ENCODE assay signal across 8 cellular contexts in the genomic region with DNA sequence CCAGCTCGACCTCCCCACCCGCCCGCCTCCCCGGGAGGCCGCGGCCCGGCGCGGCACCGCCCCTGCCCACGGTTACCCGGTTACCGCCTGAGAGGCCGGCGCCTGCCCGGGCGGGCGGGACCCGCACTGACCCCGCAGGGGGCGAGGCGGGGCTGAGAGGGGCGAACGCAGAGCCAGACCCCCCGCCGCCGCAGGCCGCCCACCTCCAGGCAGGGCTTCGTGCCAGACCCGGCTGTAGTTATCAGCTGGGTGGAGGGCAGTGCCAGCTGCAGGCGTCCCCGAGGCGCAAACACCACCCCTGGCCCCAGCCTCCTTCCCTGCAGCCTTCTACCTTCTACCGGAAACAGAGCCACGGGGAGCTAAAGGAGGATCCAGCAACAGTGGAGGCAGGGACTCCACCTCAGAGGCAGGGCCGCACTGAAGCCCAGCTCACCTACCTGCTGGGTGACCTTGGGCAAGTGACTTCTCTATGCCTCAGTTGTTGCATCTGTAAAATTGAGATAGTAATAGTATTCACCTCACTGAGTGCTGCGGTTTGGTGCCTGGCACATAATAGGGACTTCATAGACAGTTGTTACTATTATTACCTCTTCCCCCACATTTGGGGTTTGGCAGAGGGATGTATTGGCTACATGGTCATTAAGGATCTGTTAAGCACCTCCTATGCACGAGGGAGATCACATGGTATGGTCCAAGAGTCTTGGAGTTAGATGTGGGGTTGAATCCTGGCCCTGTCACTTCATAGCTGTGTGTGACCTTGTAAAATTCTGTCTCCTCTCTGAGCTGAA.
DNase-seq lines count a peak whose midpoint lies in the region; ATAC-seq and TF ChIP-seq lines count a peak whose summit lies in the region.

No MANE protein-coding gene starts in this region.

- H3K27ac ChIP-seq in CD4-positive, alpha-beta memory T cell (ENCODE audit: low read depth, low read length) = no peak overlapping the region
- H3K27ac ChIP-seq in KMS-11 (no peak overlapping the region), left ventricle myocardium inferior (replicated peaks) (peak overlapping the region; percentile 95)

- ATAC-seq in GM21423 (IDR thresholded peaks at IDR 0.05; ENCODE audit: unreplicated experiment) = peak; percentile 34

- no peaks in the 10 kb centered on the region for H4K20me1 ChIP-seq in KMS-11 (ENCODE audit: insufficient read depth)

- peak overlapping the region; percentile 77; the same call in 1 of the 2 replicates for H3K4me2 ChIP-seq in KMS-11

- DNase-seq in CD4-positive, alpha-beta memory T cell = peak in 1 of 5 donors; percentile 5
- no peak for DNase-seq in activated CD4-positive, alpha-beta memory T cell treated with anti-CD3 and anti-CD28 coated beads, Interleukin-2, amount 10 ng/mL, durations not matched to agents 7 days and 5 days
- no peak for DNase-seq in left ventricle myocardium inferior
- no peak for DNase-seq in skeletal muscle cell (ENCODE audit: low read depth)
- no peak for DNase-seq in NAMALWA (ENCODE audit: low spot score)
- DNase-seq in RKO (ENCODE audit: low spot score) = no peak

- H3K4me3 ChIP-seq in CD4-positive, alpha-beta memory T cell (ENCODE audit: low read length in 2 of 2) = peak overlapping the region in 1 of 2 donors; percentile 38
- H3K4me3 ChIP-seq in KMS-11 (IDR thresholded peaks at IDR 0.05; ENCODE audit: insufficient read depth, low read depth, low read length) (no peak overlapping the region), left ventricle myocardium inferior (peak overlapping the region; percentile 81), skeletal muscle cell (ENCODE audit: low read depth, low read length) (peak overlapping the region; percentile 52)

- H3K27ac Mint-ChIP-seq in CD4-positive, alpha-beta memory T cell = peak overlapping the region in 1 of 7 donors; percentile 20
- no peak overlapping the region for H3K27ac Mint-ChIP-seq in activated CD4-positive, alpha-beta memory T cell treated with anti-CD3 and anti-CD28 coated beads, Interleukin-2, amount 10 ng/mL, durations not matched to agents 7 days and 5 days

- no peaks in the 10 kb centered on the region for H3K36me3 Mint-ChIP-seq in CD4-positive, alpha-beta memory T cell
- no peaks in the 10 kb centered on the region for H3K36me3 Mint-ChIP-seq in activated CD4-positive, alpha-beta memory T cell treated with anti-CD3 and anti-CD28 coated beads, Interleukin-2, amount 10 ng/mL, durations not matched to agents 7 days and 5 days (ENCODE audit: low read depth)

- TF ChIP-seq CTCF in KMS-11 (conservative IDR thresholded peaks at IDR 0.05; ENCODE audit: low read depth, low read length) = no peak
- no peak for TF ChIP-seq CTCF in left ventricle myocardium inferior (IDR thresholded peaks at IDR 0.05; ENCODE audit: borderline replicate concordance)

- peak overlapping the region; percentile 43; the same call in 1 of the 2 replicates for H3K9ac ChIP-seq in KMS-11

- intact Hi-C loops in CD4-positive, alpha-beta memory T cell (cut with micrococcal nuclease) = no loop called here
- intact Hi-C loops in left ventricle myocardium inferior (cut with micrococcal nuclease) = no loop called here

- H3K4me3 Mint-ChIP-seq in CD4-positive, alpha-beta memory T cell = peak overlapping the region; percentile 69 to 84 (median 76)
- peak overlapping the region; percentile 64 for H3K4me3 Mint-ChIP-seq in activated CD4-positive, alpha-beta memory T cell treated with anti-CD3 and anti-CD28 coated beads, Interleukin-2, amount 10 ng/mL, durations not matched to agents 7 days and 5 days

- peaks cover 0 to 1% of the 10 kb centered on the region in 2 donors for H3K27me3 Mint-ChIP-seq in CD4-positive, alpha-beta memory T cell
- H3K27me3 Mint-ChIP-seq in activated CD4-positive, alpha-beta memory T cell treated with anti-CD3 and anti-CD28 coated beads, Interleukin-2, amount 10 ng/mL, durations not matched to agents 7 days and 5 days = peaks cover 44% of the 10 kb centered on the region

- no peaks in the 10 kb centered on the region for H3K9me3 Mint-ChIP-seq in CD4-positive, alpha-beta memory T cell
- H3K9me3 Mint-ChIP-seq in activated CD4-positive, alpha-beta memory T cell treated with anti-CD3 and anti-CD28 coated beads, Interleukin-2, amount 10 ng/mL, durations not matched to agents 7 days and 5 days = no peaks in the 10 kb centered on the region

- no peaks in the 10 kb centered on the region for H3K27me3 ChIP-seq in CD4-positive, alpha-beta memory T cell (ENCODE audit: insufficient read depth, low read length)
- H3K27me3 ChIP-seq in KMS-11 (ENCODE audit: insufficient read depth, low read depth) (no peaks in the 10 kb centered on the region), left ventricle myocardium inferior (ENCODE audit: low read depth) (no peaks in the 10 kb centered on the region)

- peaks cover 10% of the 10 kb centered on the region for H3K4me1 ChIP-seq in CD4-positive, alpha-beta memory T cell (ENCODE audit: insufficient read depth, low read length)
- H3K4me1 ChIP-seq in KMS-11 (ENCODE audit: low read depth, poor library complexity, severe bottlenecking) (peaks cover 7% of the 10 kb centered on the region), left ventricle myocardium inferior (peaks cover 46% of the 10 kb centered on the region)

- no peaks in the 10 kb centered on the region for H3K79me2 ChIP-seq in KMS-11 (ENCODE audit: insufficient read depth, low read depth)

- CTCF ChIA-PET in CD4-positive, alpha-beta memory T cell (lab: Charles Lee; ENCODE audit: partially characterized antibody) = interaction anchor here (0.6 kb wide), 1 partner anchor 295 kb away, joined by 4 read pairs; no protein-coding TSS in a partner anchor
- CTCF ChIA-PET in activated CD4-positive, alpha-beta memory T cell treated with anti-CD3 and anti-CD28 coated beads, Interleukin-2, amount 10 ng/mL, durations not matched to agents 7 days and 5 days (lab: Charles Lee) = no interaction called here

- peak overlapping the region; percentile 97 for H2AFZ ChIP-seq in KMS-11 (ENCODE audit: low read depth)

- H3K4me1 Mint-ChIP-seq in CD4-positive, alpha-beta memory T cell = peaks cover 4 to 15% (median 7%) of the 10 kb centered on the region in 4 donors
- peaks cover 25% of the 10 kb centered on the region for H3K4me1 Mint-ChIP-seq in activated CD4-positive, alpha-beta memory T cell treated with anti-CD3 and anti-CD28 coated beads, Interleukin-2, amount 10 ng/mL, durations not matched to agents 7 days and 5 days

- no peaks in the 10 kb centered on the region for H3K36me3 ChIP-seq in CD4-positive, alpha-beta memory T cell (ENCODE audit: insufficient read depth, low read length)
- H3K36me3 ChIP-seq in KMS-11 (ENCODE audit: insufficient read depth) (no peaks in the 10 kb centered on the region), left ventricle myocardium inferior (no peaks in the 10 kb centered on the region)

- H3K9me3 ChIP-seq in CD4-positive, alpha-beta memory T cell (ENCODE audit: control insufficient read depth in 1 of 2, low read length in 2 of 2) = no peaks in the 10 kb centered on the region
- H3K9me3 ChIP-seq in left ventricle myocardium inferior (replicated peaks) = no peaks in the 10 kb centered on the region

- POLR2A ChIA-PET in CD4-positive, alpha-beta memory T cell (lab: Charles Lee; ENCODE audit: partially characterized antibody) = no interaction called here
- POLR2A ChIA-PET in activated CD4-positive, alpha-beta memory T cell treated with anti-CD3 and anti-CD28 coated beads, Interleukin-2, amount 10 ng/mL, durations not matched to agents 7 days and 5 days (lab: Charles Lee) = interaction anchor here (0.5 to 1.4 kb wide), 2 partner anchors 10 to 60 kb away, joined by 3 read pairs; no protein-coding TSS in a partner anchor
